ENCODE assay signal across 14 cellular contexts in genomic region chr18:77167276-77167675, GRCh38.
"Had no signal": no experiment of that assay in that cellular context is flagged by ENCODE, and none has a peak within 500 bp of the region (broad histone marks: within the 10 kb centered on the region; RNA-seq: fewer than 3 reads in every experiment).

No MANE protein-coding gene starts in this region.

- H3K4me3 ChIP-seq: lung, upper lobe of right lung had no signal

- ATAC-seq: left colon; naive thymus-derived CD8-positive, alpha-beta T cell; upper lobe of right lung had no signal

- H3K36me3 Mint-ChIP-seq: naive thymus-derived CD8-positive, alpha-beta T cell had no signal

- H3K4me1 Mint-ChIP-seq: activated B cell treated with CpG ODN at 0.5 μM for 24 hours; activated CD4-positive, alpha-beta T cell treated with anti-CD3 and anti-CD28 coated beads, Interleukin-2, amount 10 ng/mL, durations not matched to agents 24 days and 14 days had no signal

- H3K36me3 ChIP-seq: upper lobe of right lung had no signal

- H3K4me3 Mint-ChIP-seq: activated B cell treated with CpG ODN at 0.5 μM for 24 hours; activated CD4-positive, alpha-beta T cell treated with anti-CD3 and anti-CD28 coated beads, Interleukin-2, amount 10 ng/mL, durations not matched to agents 24 days and 14 days; activated naive CD4-positive, alpha-beta T cell treated with anti-CD3 and anti-CD28 coated beads for 36 hours; endodermal cell; naive thymus-derived CD8-positive, alpha-beta T cell had no signal

- FAIRE-seq: TTC549 had no signal

- H3K4me1 ChIP-seq: upper lobe of right lung had no signal

- DNase-seq: activated B cell treated with CpG ODN at 0.5 μM for 24 hours; activated CD4-positive, alpha-beta T cell treated with anti-CD3 and anti-CD28 coated beads, Interleukin-2, amount 10 ng/mL, durations not matched to agents 24 days and 14 days; activated naive CD4-positive, alpha-beta T cell treated with anti-CD3 and anti-CD28 coated beads for 36 hours; caudate nucleus; dermis blood vessel endothelial cell; endodermal cell; left colon; naive thymus-derived CD8-positive, alpha-beta T cell; stimulated activated CD4-positive, alpha-beta T cell treated with anti-CD3 and anti-CD28 coated beads, Interleukin-2, amount 100 ng/mL, for 48 hours; stimulated activated naive CD4-positive, alpha-beta T cell treated with Interleukin-2 at 50 U/mL for 16 hours; T-helper 2 cell; upper lobe of right lung had no signal

- H3K27ac ChIP-seq: upper lobe of right lung had no signal

- H3K9me3 ChIP-seq: upper lobe of right lung had no signal

- H3K9me3 Mint-ChIP-seq: activated B cell treated with CpG ODN at 0.5 μM for 24 hours; activated CD4-positive, alpha-beta T cell treated with anti-CD3 and anti-CD28 coated beads, Interleukin-2, amount 10 ng/mL, durations not matched to agents 24 days and 14 days; activated naive CD4-positive, alpha-beta T cell treated with anti-CD3 and anti-CD28 coated beads for 36 hours; endodermal cell; naive thymus-derived CD8-positive, alpha-beta T cell had no signal

- H3K27ac Mint-ChIP-seq: activated B cell treated with CpG ODN at 0.5 μM for 24 hours; activated CD4-positive, alpha-beta T cell treated with anti-CD3 and anti-CD28 coated beads, Interleukin-2, amount 10 ng/mL, durations not matched to agents 24 days and 14 days; activated naive CD4-positive, alpha-beta T cell treated with anti-CD3 and anti-CD28 coated beads for 36 hours; endodermal cell had no signal

- H3K27me3 ChIP-seq: upper lobe of right lung had no signal
